ENCODE assay signal across 8 cellular contexts in the genomic region with DNA sequence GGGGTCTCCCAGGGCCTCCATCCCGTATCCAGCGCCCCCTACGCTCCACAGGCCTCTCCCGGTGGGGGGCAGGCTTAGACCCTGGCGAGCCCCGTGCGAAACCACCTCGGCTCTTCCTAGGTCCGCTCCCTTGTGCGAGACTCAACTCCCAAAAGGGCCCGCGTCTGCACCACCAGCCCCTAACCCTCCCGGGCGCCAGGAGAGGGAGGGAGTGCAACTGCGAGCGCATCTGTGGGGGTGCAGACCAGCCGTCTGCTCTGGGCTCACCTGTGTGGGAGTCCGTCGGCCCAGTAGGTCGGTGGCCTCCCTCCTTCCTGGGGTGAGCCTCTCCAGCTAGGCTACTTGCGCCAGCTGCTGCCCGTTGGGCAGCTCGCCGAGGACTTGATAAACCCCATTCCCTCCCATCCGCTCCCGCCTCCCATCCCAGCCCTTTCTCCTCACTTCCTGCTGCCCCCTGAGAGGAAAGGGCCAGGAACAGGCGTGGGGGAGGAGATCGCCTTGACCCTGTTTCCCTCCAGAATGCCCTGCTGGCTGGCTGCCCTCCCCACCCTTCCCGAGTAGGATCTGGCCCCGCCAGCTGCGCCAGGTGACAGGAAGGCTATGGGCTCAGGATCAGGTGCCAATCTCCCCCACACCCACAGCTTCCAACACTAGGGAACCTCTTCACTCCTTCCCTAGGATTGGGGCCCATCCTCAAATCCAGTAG. TPM values are rescaled to one million over a fixed set of nuclear protein-coding genes. Genes with fewer than 3 reads are reported as not detected.
A peak's percentile ranks its signal among the peaks of the same experiment; 100 is the strongest.
DNase-seq lines count a peak whose midpoint lies in the region; ATAC-seq and TF ChIP-seq lines count a peak whose summit lies in the region.

A gene with protein sequence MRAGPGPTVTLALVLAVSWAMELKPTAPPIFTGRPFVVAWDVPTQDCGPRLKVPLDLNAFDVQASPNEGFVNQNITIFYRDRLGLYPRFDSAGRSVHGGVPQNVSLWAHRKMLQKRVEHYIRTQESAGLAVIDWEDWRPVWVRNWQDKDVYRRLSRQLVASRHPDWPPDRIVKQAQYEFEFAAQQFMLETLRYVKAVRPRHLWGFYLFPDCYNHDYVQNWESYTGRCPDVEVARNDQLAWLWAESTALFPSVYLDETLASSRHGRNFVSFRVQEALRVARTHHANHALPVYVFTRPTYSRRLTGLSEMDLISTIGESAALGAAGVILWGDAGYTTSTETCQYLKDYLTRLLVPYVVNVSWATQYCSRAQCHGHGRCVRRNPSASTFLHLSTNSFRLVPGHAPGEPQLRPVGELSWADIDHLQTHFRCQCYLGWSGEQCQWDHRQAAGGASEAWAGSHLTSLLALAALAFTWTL (minus strand): TSS at position 360 of the 706 bp plus-strand sequence. CDS start 2,256 bp downstream, outside the sequence.

- TF ChIP-seq RAD21 in liver (IDR thresholded peaks at IDR 0.05): no peak

- ATAC-seq in HG03460 (IDR thresholded peaks at IDR 0.05; ENCODE audit: unreplicated experiment): no peak
- no peak for ATAC-seq in GM21723 (IDR thresholded peaks at IDR 0.05; ENCODE audit: unreplicated experiment)

- H3K9me2 ChIP-seq in MM.1S (replicated peaks; ENCODE audit: insufficient read depth, low read length): no peaks in the 10 kb centered on the region

- peaks cover 68 to 89% (median 81%) of the 10 kb centered on the region in 10 experiments for H3K4me1 ChIP-seq in BLaER1 treated with 17β-estradiol and CSF1 and Interleukin-3, amounts not matched to agents 10 nM and 100 nM
- 0 out of 2 replicates have a peak, but pooled peaks cover 7% of the 10 kb centered on the region for H3K4me1 ChIP-seq in MM.1S (ENCODE audit: low read length)
- H3K4me1 ChIP-seq in liver (ENCODE audit: control insufficient read depth in 4 of 4, insufficient read depth in 4 of 4, low read length in 3 of 4): peaks cover 18 to 81% (median 61%) of the 10 kb centered on the region in 4 donors
- H3K4me1 ChIP-seq in testis: peaks cover 52% of the 10 kb centered on the region

- H2AFZ ChIP-seq in MM.1S (ENCODE audit: low read length): peak within 1 kb of the TSS; percentile 91

- peak within 1 kb of the TSS; percentile 94 to 100 (median 99) for H3K27ac ChIP-seq in BLaER1 treated with 17β-estradiol and CSF1 and Interleukin-3, amounts not matched to agents 10 nM and 100 nM
- peak within 1 kb of the TSS; percentile 80 for H3K27ac ChIP-seq in MM.1S (ENCODE audit: low read length)
- peak within 1 kb of the TSS; percentile 98 to 99 for H3K27ac ChIP-seq in liver (ENCODE audit: low read depth in 1 of 2, low read length in 2 of 2)
- peak within 1 kb of the TSS; percentile 93 to 96 for H3K27ac ChIP-seq in testis

- WGBS in liver: 58% methylated on average over 31 of the region's 31 CpGs
- 3 to 8% methylated on average over 6 to 31 of the region's 31 CpGs for WGBS in testis, 2 donors

- intact Hi-C loops in testis (cut with DNase I; ENCODE audit: low total_unique reads): loop anchor here (10.0 kb wide), 1 partner anchor 68 kb away; no protein-coding TSS in a partner anchor

- peaks cover 32% of the 10 kb centered on the region for H3K79me2 ChIP-seq in MM.1S (ENCODE audit: low read length)

- no peaks in the 10 kb centered on the region for H3F3A ChIP-seq in MM.1S (ENCODE audit: insufficient read depth, low read length)

- no peak for TF ChIP-seq CTCF in MM.1S (IDR thresholded peaks at IDR 0.05; ENCODE audit: low read length)
- TF ChIP-seq CTCF in cardiac fibroblast (IDR thresholded peaks at IDR 0.05; ENCODE audit: low read depth, low read length): no peak
- TF ChIP-seq CTCF in liver (IDR thresholded peaks at IDR 0.05; ENCODE audit: low read depth, low read length, missing input control): no peak
- no peak for TF ChIP-seq CTCF in testis (IDR thresholded peaks at IDR 0.05)

- DNase-seq in MM.1S (no peak), cardiac fibroblast (ENCODE audit: low read depth in 2 of 2) (peak; percentile 29 to 76), testis (peak; percentile 64), NK-92 (lab: John Stamatoyannopoulos, UW; ENCODE audit: unreplicated experiment) (no peak)

- peaks cover 0 to 58% (median 34%) of the 10 kb centered on the region in 11 experiments; a peak in 17 of 22 replicates for H4K20me1 ChIP-seq in BLaER1 treated with 17β-estradiol and CSF1 and Interleukin-3, amounts not matched to agents 10 nM and 100 nM
- no peaks in the 10 kb centered on the region for H4K20me1 ChIP-seq in MM.1S (ENCODE audit: insufficient read depth, low read length)

- H3K9me3 ChIP-seq in BLaER1 treated with 17β-estradiol and CSF1 and Interleukin-3, amounts not matched to agents 10 nM and 100 nM (replicated peaks in 1 of 11): no peaks in the 10 kb centered on the region
- no peaks in the 10 kb centered on the region for H3K9me3 ChIP-seq in MM.1S (replicated peaks; ENCODE audit: insufficient read depth, low read length)
- H3K9me3 ChIP-seq in liver (ENCODE audit: control insufficient read depth in 4 of 4, low read length in 3 of 4): no peaks in the 10 kb centered on the region
- H3K9me3 ChIP-seq in testis: no peaks in the 10 kb centered on the region

- no peak for TF ChIP-seq POLR2A in testis (IDR thresholded peaks at IDR 0.05)

- peaks cover 11 to 56% (median 43%) of the 10 kb centered on the region in 11 experiments; a peak in 21 of 22 replicates for H3K36me3 ChIP-seq in BLaER1 treated with 17β-estradiol and CSF1 and Interleukin-3, amounts not matched to agents 10 nM and 100 nM
- H3K36me3 ChIP-seq in MM.1S (replicated peaks; ENCODE audit: insufficient read depth, low read length) (no peaks in the 10 kb centered on the region), liver (ENCODE audit: control insufficient read depth in 4 of 4, insufficient read depth in 3 of 4, low read depth in 1 of 4, low read length in 3 of 4) (peaks cover 0 to 10% (median 2%) of the 10 kb centered on the region in 4 donors), testis (ENCODE audit: low read depth, missing control alignments) (no peaks in the 10 kb centered on the region)

- H3K27me3 ChIP-seq in BLaER1 treated with 17β-estradiol and CSF1 and Interleukin-3, amounts not matched to agents 10 nM and 100 nM: no peaks in the 10 kb centered on the region
- H3K27me3 ChIP-seq in MM.1S (replicated peaks; ENCODE audit: insufficient read depth, low read length) (no peaks in the 10 kb centered on the region), liver (ENCODE audit: control insufficient read depth in 4 of 4, insufficient read depth in 4 of 4, low read length in 3 of 4) (no peaks in the 10 kb centered on the region), testis (no peaks in the 10 kb centered on the region)

- peak within 1 kb of the TSS; percentile 73 to 89 (median 78) for H3K4me3 ChIP-seq in BLaER1 treated with 17β-estradiol and CSF1 and Interleukin-3, amounts not matched to agents 10 nM and 100 nM
- H3K4me3 ChIP-seq in MM.1S (ENCODE audit: low read length) (peak within 1 kb of the TSS; percentile 83), cardiac fibroblast (replicated peaks in 1 of 2; ENCODE audit: low read depth in 2 of 2, low read length in 2 of 2) (peak within 1 kb of the TSS; percentile 72 to 74), liver (ENCODE audit: low read depth in 1 of 3, low read length in 3 of 3) (peak within 1 kb of the TSS; percentile 81 to 96 (median 95)), testis (peak within 1 kb of the TSS; percentile 76 to 82)

- peak within 1 kb of the TSS; percentile 90 to 99 (median 97) for H3K4me2 ChIP-seq in BLaER1 treated with 17β-estradiol and CSF1 and Interleukin-3, amounts not matched to agents 10 nM and 100 nM
- peak within 1 kb of the TSS; percentile 75 for H3K4me2 ChIP-seq in MM.1S (ENCODE audit: low read depth, low read length)

- H3K9ac ChIP-seq in BLaER1 treated with 17β-estradiol and CSF1 and Interleukin-3, amounts not matched to agents 10 nM and 100 nM: peak within 1 kb of the TSS; percentile 93 to 100 (median 99)
- H3K9ac ChIP-seq in MM.1S (ENCODE audit: low read length) (peak within 1 kb of the TSS; percentile 95), liver (ENCODE audit: low read depth in 1 of 2, low read length in 2 of 2) (peak within 1 kb of the TSS; percentile 94 to 97)

TF ChIP-seq in liver, 16 proteins besides CTCF, POLR2A, EP300 and RAD21:
- TF ChIP-seq HNF4G (IDR thresholded peaks at IDR 0.05): no peak
- TF ChIP-seq, protein P1, sequence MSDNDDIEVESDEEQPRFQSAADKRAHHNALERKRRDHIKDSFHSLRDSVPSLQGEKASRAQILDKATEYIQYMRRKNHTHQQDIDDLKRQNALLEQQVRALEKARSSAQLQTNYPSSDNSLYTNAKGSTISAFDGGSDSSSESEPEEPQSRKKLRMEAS (IDR thresholded peaks at IDR 0.05): no peak
- peak; percentile 99 for TF ChIP-seq NR2F2 (IDR thresholded peaks at IDR 0.05)
- TF ChIP-seq, protein P2, sequence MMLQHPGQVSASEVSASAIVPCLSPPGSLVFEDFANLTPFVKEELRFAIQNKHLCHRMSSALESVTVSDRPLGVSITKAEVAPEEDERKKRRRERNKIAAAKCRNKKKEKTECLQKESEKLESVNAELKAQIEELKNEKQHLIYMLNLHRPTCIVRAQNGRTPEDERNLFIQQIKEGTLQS (IDR thresholded peaks at IDR 0.05): no peak
- TF ChIP-seq FOXA1 (IDR thresholded peaks at IDR 0.05): no peak
- TF ChIP-seq SP1 (IDR thresholded peaks at IDR 0.05): peak; percentile 38
- TF ChIP-seq HNF4A (conservative IDR thresholded peaks at IDR 0.05): no peak
- no peak for TF ChIP-seq EGR1 (IDR thresholded peaks at IDR 0.05; ENCODE audit: low read depth in 2 of 2)
- TF ChIP-seq RXRA (IDR thresholded peaks at IDR 0.05): peak; percentile 22 to 45
- TF ChIP-seq YY1 (IDR thresholded peaks at IDR 0.05): no peak
- no peak for TF ChIP-seq TAF1 (conservative IDR thresholded peaks at IDR 0.05)
- TF ChIP-seq, protein P3, sequence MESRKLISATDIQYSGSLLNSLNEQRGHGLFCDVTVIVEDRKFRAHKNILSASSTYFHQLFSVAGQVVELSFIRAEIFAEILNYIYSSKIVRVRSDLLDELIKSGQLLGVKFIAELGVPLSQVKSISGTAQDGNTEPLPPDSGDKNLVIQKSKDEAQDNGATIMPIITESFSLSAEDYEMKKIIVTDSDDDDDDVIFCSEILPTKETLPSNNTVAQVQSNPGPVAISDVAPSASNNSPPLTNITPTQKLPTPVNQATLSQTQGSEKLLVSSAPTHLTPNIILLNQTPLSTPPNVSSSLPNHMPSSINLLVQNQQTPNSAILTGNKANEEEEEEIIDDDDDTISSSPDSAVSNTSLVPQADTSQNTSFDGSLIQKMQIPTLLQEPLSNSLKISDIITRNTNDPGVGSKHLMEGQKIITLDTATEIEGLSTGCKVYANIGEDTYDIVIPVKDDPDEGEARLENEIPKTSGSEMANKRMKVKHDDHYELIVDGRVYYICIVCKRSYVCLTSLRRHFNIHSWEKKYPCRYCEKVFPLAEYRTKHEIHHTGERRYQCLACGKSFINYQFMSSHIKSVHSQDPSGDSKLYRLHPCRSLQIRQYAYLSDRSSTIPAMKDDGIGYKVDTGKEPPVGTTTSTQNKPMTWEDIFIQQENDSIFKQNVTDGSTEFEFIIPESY (IDR thresholded peaks at IDR 0.05): no peak

RNA-seq across cellular contexts. Expression of the gene that starts here (rescaled TPM):
- total RNA-seq in liver (10 to 100 TPM; 33.5 to 57.6 TPM), testis (100 to 1,000 TPM in 1 of 2 donors, 10 to 100 TPM in 1; 90.9 to 111 TPM)
- polyA plus RNA-seq in liver (10 to 100 TPM; 19.5 to 32.9 TPM), testis (ENCODE audit: insufficient read depth, low read depth, low replicate concordance) (58.6 TPM)

Comparison
In these comparisons a context has a peak if more than half of its experiments do, and no peak if none do; other contexts are left out.
1. DNase-seq: peak in cardiac fibroblast (2 of 2) and testis (single experiment); none in MM.1S (single experiment) and NK-92 (single experiment).
2. Peak in every context shown above with its lines, with median percentiles within 50 percentile points of each other: H3K27ac ChIP-seq, H3K4me3 ChIP-seq and H3K9ac ChIP-seq.